Comparison of ENCODE assay signal across 34 cellular contexts in genomic region chr2:227728035-227728434, GRCh38. TPM values are rescaled to one million over a fixed set of nuclear protein-coding genes. Genes with fewer than 3 reads are reported as not detected.
"Had no signal": no experiment of that assay in that cellular context is flagged by ENCODE, and none has a peak within 500 bp of the region (broad histone marks: within the 10 kb centered on the region; RNA-seq: fewer than 3 reads in every experiment).

Gene SCYGR7 (plus strand): TSS chr2:227728335. CDS start chr2:227728335, 0 bp downstream.

- DNase-seq: stimulated activated CD4-positive, alpha-beta T cell treated with anti-CD3 and anti-CD28 coated beads, Interleukin-2, amount 100 ng/mL, for 48 hours; stimulated activated CD4-positive, alpha-beta T cell treated with anti-CD3 and anti-CD28 coated beads, Interleukin-4, amount 100 ng/mL, for 1 hour; stimulated activated CD4-positive, alpha-beta T cell treated with anti-CD3 and anti-CD28 coated beads, Interleukin-4, amount 100 ng/mL, for 24 hours; stimulated activated CD4-positive, alpha-beta T cell treated with anti-CD3 and anti-CD28 coated beads, Interleukin-4, amount 100 ng/mL, for 4 hours; stimulated activated CD8-positive, alpha-beta memory T cell treated with anti-CD3 and anti-CD28 coated beads, Interleukin-4, amount 100 ng/mL, for 48 hours; stimulated activated naive B cell treated with anti-CD40 and anti-IgM and Interleukin-4, amounts not matched to agents 10 μg/mL and 1 μg/mL and 100 μg/mL, for 72 hours; stimulated activated naive CD4-positive, alpha-beta T cell; stimulated activated naive CD4-positive, alpha-beta T cell treated with Interleukin-2 at 50 U/mL for 16 hours; stimulated activated naive CD8-positive, alpha-beta T cell treated with anti-CD3 and anti-CD28 coated beads, Interleukin-15, amount 100 ng/mL, for 72 hours; stimulated activated naive CD8-positive, alpha-beta T cell treated with anti-CD3 and anti-CD28 coated beads, Interleukin-15, Interleukin-2, amounts not matched to agents 100 U/mL and 50 U/mL, for 24 hours; stomach; substantia nigra; testis; thyroid gland; tibial artery; transverse colon; trophoblast cell; upper lobe of right lung; uterus had no signal

- H3K4me1 ChIP-seq: stomach, suprapubic skin, testis, thyroid gland, tibial artery, tibial nerve, upper lobe of left lung, upper lobe of right lung, uterus, vagina had no signal

- H3K36me3 Mint-ChIP-seq: stimulated activated effector memory CD8-positive, alpha-beta T cell treated with anti-CD3 and anti-CD28 coated beads, Interleukin-12 subunit alpha, Interleukin-12 subunit beta, amount 100 ng/mL, for 72 hours; stimulated activated memory B cell treated with anti-CD40 and anti-IgM and Interleukin-4, amounts not matched to agents 10 μg/mL and 1 μg/mL and 100 μg/mL, for 72 hours; stimulated activated naive B cell treated with anti-CD40 and anti-IgM and Interleukin-4, amounts not matched to agents 10 μg/mL and 1 μg/mL and 100 μg/mL, for 72 hours; type B pancreatic cell had no signal

- H3K9me3 ChIP-seq: stomach, suprapubic skin, testis, thoracic aorta, thyroid gland, tibial artery, tibial nerve, transverse colon, upper lobe of left lung, upper lobe of right lung, uterus, vagina had no signal

- ATAC-seq: stimulated activated effector memory CD8-positive, alpha-beta T cell treated with anti-CD3 and anti-CD28 coated beads, Interleukin-12 subunit alpha, Interleukin-12 subunit beta, amount 100 ng/mL, for 72 hours; stimulated activated memory B cell treated with anti-CD40 and anti-IgM and Interleukin-4, amounts not matched to agents 10 μg/mL and 1 μg/mL and 100 μg/mL, for 72 hours; stimulated activated naive B cell treated with anti-CD40 and anti-IgM and Interleukin-4, amounts not matched to agents 10 μg/mL and 1 μg/mL and 100 μg/mL, for 72 hours; stimulated activated naive CD8-positive, alpha-beta T cell treated with anti-CD3 and anti-CD28 coated beads, Interleukin-15, amount 100 ng/mL, for 72 hours; stimulated activated naive CD8-positive, alpha-beta T cell treated with anti-CD3 and anti-CD28 coated beads, Interleukin-15, Interleukin-2, amounts not matched to agents 100 U/mL and 50 U/mL, for 24 hours; upper lobe of right lung had no signal

- H3K9me3 Mint-ChIP-seq: stimulated activated effector memory CD8-positive, alpha-beta T cell treated with anti-CD3 and anti-CD28 coated beads, Interleukin-12 subunit alpha, Interleukin-12 subunit beta, amount 100 ng/mL, for 72 hours; stimulated activated memory B cell treated with anti-CD40 and anti-IgM and Interleukin-4, amounts not matched to agents 10 μg/mL and 1 μg/mL and 100 μg/mL, for 72 hours; stimulated activated naive B cell treated with anti-CD40 and anti-IgM and Interleukin-4, amounts not matched to agents 10 μg/mL and 1 μg/mL and 100 μg/mL, for 72 hours; stimulated activated naive CD8-positive, alpha-beta T cell treated with anti-CD3 and anti-CD28 coated beads, Interleukin-15, amount 100 ng/mL, for 72 hours; stimulated activated naive CD8-positive, alpha-beta T cell treated with anti-CD3 and anti-CD28 coated beads, Interleukin-15, Interleukin-2, amounts not matched to agents 100 ng/mL and 50 ng/mL, for 24 hours; type B pancreatic cell had no signal

- H3K36me3 ChIP-seq: stomach, suprapubic skin, thoracic aorta, thyroid gland, tibial artery, tibial nerve, transverse colon, upper lobe of left lung, upper lobe of right lung, uterus, vagina had no signal

- H3K27me3 Mint-ChIP-seq: type B pancreatic cell had no signal

- H3K4me3 ChIP-seq: stomach, suprapubic skin, testis, thoracic aorta, thyroid gland, tibial artery, tibial nerve, transverse colon, upper lobe of left lung, upper lobe of right lung, uterus, vagina had no signal

- H3K4me1 Mint-ChIP-seq: stimulated activated effector memory CD8-positive, alpha-beta T cell treated with anti-CD3 and anti-CD28 coated beads, Interleukin-12 subunit alpha, Interleukin-12 subunit beta, amount 100 ng/mL, for 72 hours; stimulated activated memory B cell treated with anti-CD40 and anti-IgM and Interleukin-4, amounts not matched to agents 10 μg/mL and 1 μg/mL and 100 μg/mL, for 72 hours; stimulated activated naive B cell treated with anti-CD40 and anti-IgM and Interleukin-4, amounts not matched to agents 10 μg/mL and 1 μg/mL and 100 μg/mL, for 72 hours; stimulated activated naive CD8-positive, alpha-beta T cell treated with anti-CD3 and anti-CD28 coated beads, Interleukin-15, amount 100 ng/mL, for 72 hours had no signal

- H3K27me3 ChIP-seq: suprapubic skin, testis, thyroid gland, transverse colon, upper lobe of left lung, upper lobe of right lung, uterus, vagina had no signal

- H3K27ac Mint-ChIP-seq: stimulated activated effector memory CD8-positive, alpha-beta T cell treated with anti-CD3 and anti-CD28 coated beads, Interleukin-12 subunit alpha, Interleukin-12 subunit beta, amount 100 ng/mL, for 72 hours; stimulated activated memory B cell treated with anti-CD40 and anti-IgM and Interleukin-4, amounts not matched to agents 10 μg/mL and 1 μg/mL and 100 μg/mL, for 72 hours; stimulated activated naive B cell treated with anti-CD40 and anti-IgM and Interleukin-4, amounts not matched to agents 10 μg/mL and 1 μg/mL and 100 μg/mL, for 72 hours; stimulated activated naive CD8-positive, alpha-beta T cell treated with anti-CD3 and anti-CD28 coated beads, Interleukin-15, Interleukin-2, amounts not matched to agents 100 ng/mL and 50 ng/mL, for 24 hours; type B pancreatic cell had no signal

- H3K27ac ChIP-seq: stomach, suprapubic skin, testis, thoracic aorta, thyroid gland, tibial artery, tibial nerve, transverse colon, upper lobe of left lung, upper lobe of right lung, uterus, vagina had no signal

- FAIRE-seq: urothelium cell line had no signal

- H3K4me3 Mint-ChIP-seq: stimulated activated effector memory CD8-positive, alpha-beta T cell treated with anti-CD3 and anti-CD28 coated beads, Interleukin-12 subunit alpha, Interleukin-12 subunit beta, amount 100 ng/mL, for 72 hours; stimulated activated memory B cell treated with anti-CD40 and anti-IgM and Interleukin-4, amounts not matched to agents 10 μg/mL and 1 μg/mL and 100 μg/mL, for 72 hours; stimulated activated naive B cell treated with anti-CD40 and anti-IgM and Interleukin-4, amounts not matched to agents 10 μg/mL and 1 μg/mL and 100 μg/mL, for 72 hours; stimulated activated naive CD8-positive, alpha-beta T cell treated with anti-CD3 and anti-CD28 coated beads, Interleukin-15, amount 100 ng/mL, for 72 hours; stimulated activated naive CD8-positive, alpha-beta T cell treated with anti-CD3 and anti-CD28 coated beads, Interleukin-15, Interleukin-2, amounts not matched to agents 100 ng/mL and 50 ng/mL, for 24 hours; type B pancreatic cell had no signal

RNA-seq across cellular contexts. Expression of gene SCYGR7, which starts in this region (rescaled TPM):
- total RNA-seq: stomach, subcutaneous adipose tissue, suprapubic skin, temporal lobe, testis, thoracic aorta, thyroid gland, tibial nerve, transverse colon, upper lobe of left lung, upper lobe of right lung, ureter, urinary bladder, uterus, vagina had no signal
- polyA plus RNA-seq: stomach, thymus, urinary bladder had no signal
